Comparison of ENCODE assay signal across 1 cellular context in genomic region chr4:119138046-119138445, GRCh38.
TF ChIP-seq lines count a peak whose summit lies in the region.

No MANE protein-coding gene starts in this region.

TF ChIP-seq in SK-N-SH, 30 proteins besides CTCF, POLR2A, EP300 and RAD21 (continued from another document):
- TF ChIP-seq MAX (IDR thresholded peaks at IDR 0.05; ENCODE audit: low read depth) (0 out of 2 replicates have a peak, but pooled peaks have one; percentile 27), USF1 (IDR thresholded peaks at IDR 0.05; ENCODE audit: borderline replicate concordance, low read depth) (peak; percentile 73), TAF1 (IDR thresholded peaks at IDR 0.05; ENCODE audit: borderline replicate concordance, low read depth, low read length) (no peak), RXRA (IDR thresholded peaks at IDR 0.05; ENCODE audit: borderline replicate concordance, low read depth) (no peak), JUND (IDR thresholded peaks at IDR 0.05) (peak; percentile 11; the same call in 1 of the 2 replicates), SIN3A (IDR thresholded peaks at IDR 0.05; ENCODE audit: borderline replicate concordance, low read depth, low read length) (no peak), SMC3 (IDR thresholded peaks at IDR 0.05; ENCODE audit: low read depth, low read length) (no peak), TEAD4 (IDR thresholded peaks at IDR 0.05; ENCODE audit: borderline replicate concordance, insufficient read depth) (peak; percentile 49; the same call in 1 of the 2 replicates), NFIC (IDR thresholded peaks at IDR 0.05; ENCODE audit: borderline replicate concordance) (no peak), FOSL2 (IDR thresholded peaks at IDR 0.05; ENCODE audit: borderline replicate concordance, low read depth) (no peak)
- TF ChIP-seq, protein P1, sequence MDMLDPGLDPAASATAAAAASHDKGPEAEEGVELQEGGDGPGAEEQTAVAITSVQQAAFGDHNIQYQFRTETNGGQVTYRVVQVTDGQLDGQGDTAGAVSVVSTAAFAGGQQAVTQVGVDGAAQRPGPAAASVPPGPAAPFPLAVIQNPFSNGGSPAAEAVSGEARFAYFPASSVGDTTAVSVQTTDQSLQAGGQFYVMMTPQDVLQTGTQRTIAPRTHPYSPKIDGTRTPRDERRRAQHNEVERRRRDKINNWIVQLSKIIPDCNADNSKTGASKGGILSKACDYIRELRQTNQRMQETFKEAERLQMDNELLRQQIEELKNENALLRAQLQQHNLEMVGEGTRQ (IDR thresholded peaks at IDR 0.05; ENCODE audit: borderline replicate concordance, low read depth, low read length) = no peak
TF ChIP-seq in SK-N-SH: peak in this region for 5.
